In the genomic region with DNA sequence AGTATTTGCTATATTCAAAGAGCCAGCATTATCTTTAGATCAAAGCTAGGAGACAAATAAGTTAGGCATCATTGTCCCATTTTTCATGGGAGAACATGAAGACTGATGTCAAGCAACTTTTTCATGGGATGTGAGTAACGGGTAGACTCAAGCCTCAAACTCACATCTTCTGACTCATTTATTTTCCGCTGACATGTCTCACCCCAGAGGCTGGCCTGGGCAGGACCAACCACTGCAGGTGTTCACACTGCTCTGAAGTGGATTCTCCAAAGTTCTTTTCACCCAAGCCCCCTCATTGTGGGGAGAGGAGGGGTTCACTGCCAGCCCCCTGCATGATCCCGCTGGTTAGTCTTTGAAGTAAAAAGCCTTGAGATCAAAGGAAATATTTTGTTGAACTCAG, we compare ENCODE assay signal across 17 cellular contexts. TPM values are rescaled to one million over a fixed set of nuclear protein-coding genes. Genes with fewer than 3 reads are reported as not detected.
DNase-seq lines count a peak whose midpoint lies in the region; ATAC-seq and FAIRE-seq lines count a peak whose summit lies in the region.
"Had no signal": no experiment of that assay in that cellular context is flagged by ENCODE, and none has a peak within 500 bp of the region (broad histone marks: within the 10 kb centered on the region; RNA-seq: fewer than 3 reads in every experiment).

No MANE protein-coding gene starts in this region.

- no peaks in the 10 kb centered on the region for H3K4me1 ChIP-seq in small intestine (ENCODE audit: control insufficient read depth in 2 of 2, insufficient read depth in 1 of 2, low read depth in 1 of 2, low read length in 1 of 2)

- intact Hi-C loops in activated CD4-positive, alpha-beta memory T cell treated with anti-CD3 and anti-CD28 coated beads for 36 hours (cut with micrococcal nuclease): loop anchor here (5.0 kb wide), 1 partner anchor 555 kb away; no protein-coding TSS in a partner anchor

- H3K27ac ChIP-seq in SK-N-MC (0 out of 2 replicates have a peak overlapping the region, but pooled peaks have one; percentile 8), small intestine (ENCODE audit: low read depth in 1 of 2, low read length in 1 of 2) (no peak overlapping the region)
- H3K27ac ChIP-seq: psoas muscle, tibial artery had no signal

- POLR2A ChIA-PET in activated CD4-positive, alpha-beta memory T cell treated with anti-CD3 and anti-CD28 coated beads for 36 hours (lab: Charles Lee): no interaction called here
- POLR2A ChIA-PET in activated CD4-positive, alpha-beta memory T cell treated with anti-CD3 and anti-CD28 coated beads, Interleukin-2, amount 10 ng/mL, durations not matched to agents 7 days and 5 days (lab: Charles Lee): no interaction called here

- H3K4me3 Mint-ChIP-seq in activated CD4-positive, alpha-beta memory T cell treated with anti-CD3 and anti-CD28 coated beads for 36 hours: no peak overlapping the region
- H3K4me3 Mint-ChIP-seq in activated CD4-positive, alpha-beta memory T cell treated with anti-CD3 and anti-CD28 coated beads, Interleukin-2, amount 10 ng/mL, durations not matched to agents 7 days and 5 days: no peak overlapping the region
- H3K4me3 Mint-ChIP-seq: effector memory CD8-positive, alpha-beta T cell; GM23338; neural crest cell had no signal

- H3K4me1 Mint-ChIP-seq in activated CD4-positive, alpha-beta memory T cell treated with anti-CD3 and anti-CD28 coated beads for 36 hours (ENCODE audit: low read depth): peaks cover 2% of the 10 kb centered on the region
- H3K4me1 Mint-ChIP-seq in activated CD4-positive, alpha-beta memory T cell treated with anti-CD3 and anti-CD28 coated beads, Interleukin-2, amount 10 ng/mL, durations not matched to agents 7 days and 5 days: no peaks in the 10 kb centered on the region
- H3K4me1 Mint-ChIP-seq: GM23338, neural crest cell had no signal

- peaks cover 3% of the 10 kb centered on the region for H3K27me3 Mint-ChIP-seq in activated CD4-positive, alpha-beta memory T cell treated with anti-CD3 and anti-CD28 coated beads for 36 hours
- no peaks in the 10 kb centered on the region for H3K27me3 Mint-ChIP-seq in activated CD4-positive, alpha-beta memory T cell treated with anti-CD3 and anti-CD28 coated beads, Interleukin-2, amount 10 ng/mL, durations not matched to agents 7 days and 5 days
- H3K27me3 Mint-ChIP-seq: effector memory CD8-positive, alpha-beta T cell had no signal

- CTCF ChIA-PET in activated CD4-positive, alpha-beta memory T cell treated with anti-CD3 and anti-CD28 coated beads for 36 hours (lab: Charles Lee): no interaction called here
- CTCF ChIA-PET in activated CD4-positive, alpha-beta memory T cell treated with anti-CD3 and anti-CD28 coated beads, Interleukin-2, amount 10 ng/mL, durations not matched to agents 7 days and 5 days (lab: Charles Lee): interaction anchor here (0.6 kb wide), 1 partner anchor 10 kb away, joined by 3 read pairs; no protein-coding TSS in a partner anchor

- peak; percentile 22 for DNase-seq in activated CD4-positive, alpha-beta memory T cell treated with anti-CD3 and anti-CD28 coated beads for 36 hours
- no peak for DNase-seq in activated CD4-positive, alpha-beta memory T cell treated with anti-CD3 and anti-CD28 coated beads, Interleukin-2, amount 10 ng/mL, durations not matched to agents 7 days and 5 days
- DNase-seq in ELR (ENCODE audit: low read depth) (peak; percentile 90), SK-N-MC (ENCODE audit: low read depth, low spot score) (no peak), iris pigment epithelial cell (ENCODE audit: low read depth) (peak; percentile 79), small intestine (no peak)
- no peak for DNase-seq in activated CD4-positive, CD25-positive, alpha-beta regulatory T cell treated with anti-CD3 and anti-CD28 coated beads, Interleukin-2, amount 50 U/mL, for 72 hours
- DNase-seq: activated CD4-positive, alpha-beta T cell treated with anti-CD3 and anti-CD28 coated beads, Interleukin-2, amount 50 U/mL, for 4 hours; effector memory CD8-positive, alpha-beta T cell; foreskin melanocyte; psoas muscle; tibial artery had no signal

- no peaks in the 10 kb centered on the region for H3K36me3 ChIP-seq in SK-N-MC (ENCODE audit: insufficient read depth, low read length)
- no peaks in the 10 kb centered on the region for H3K36me3 ChIP-seq in small intestine (ENCODE audit: control insufficient read depth in 2 of 2, insufficient read depth in 2 of 2, low read length in 2 of 2)
- H3K36me3 ChIP-seq: tibial artery had no signal

- no peaks in the 10 kb centered on the region for H3K9me3 Mint-ChIP-seq in activated CD4-positive, alpha-beta memory T cell treated with anti-CD3 and anti-CD28 coated beads for 36 hours
- H3K9me3 Mint-ChIP-seq in activated CD4-positive, alpha-beta memory T cell treated with anti-CD3 and anti-CD28 coated beads, Interleukin-2, amount 10 ng/mL, durations not matched to agents 7 days and 5 days: peaks cover 2% of the 10 kb centered on the region
- H3K9me3 Mint-ChIP-seq: GM23338, neural crest cell had no signal

- no peak for ATAC-seq in GM21381 (IDR thresholded peaks at IDR 0.05; ENCODE audit: unreplicated experiment)
- ATAC-seq: effector memory CD8-positive, alpha-beta T cell; GM23338; psoas muscle had no signal

- H3K36me3 Mint-ChIP-seq in activated CD4-positive, alpha-beta memory T cell treated with anti-CD3 and anti-CD28 coated beads for 36 hours: no peaks in the 10 kb centered on the region
- no peaks in the 10 kb centered on the region for H3K36me3 Mint-ChIP-seq in activated CD4-positive, alpha-beta memory T cell treated with anti-CD3 and anti-CD28 coated beads, Interleukin-2, amount 10 ng/mL, durations not matched to agents 7 days and 5 days (ENCODE audit: low read depth)

- no peak for FAIRE-seq in small intestine (lab: Jason Lieb, UNC)
- FAIRE-seq: A204.1, TTC549 had no signal

- no peaks in the 10 kb centered on the region for H3K27me3 ChIP-seq in small intestine (ENCODE audit: control insufficient read depth in 2 of 2, insufficient read depth in 2 of 2, low read length in 2 of 2)
- H3K27me3 ChIP-seq: tibial artery had no signal

- H3K27ac Mint-ChIP-seq in activated CD4-positive, alpha-beta memory T cell treated with anti-CD3 and anti-CD28 coated beads for 36 hours: no peak overlapping the region
- no peak overlapping the region for H3K27ac Mint-ChIP-seq in activated CD4-positive, alpha-beta memory T cell treated with anti-CD3 and anti-CD28 coated beads, Interleukin-2, amount 10 ng/mL, durations not matched to agents 7 days and 5 days
- H3K27ac Mint-ChIP-seq: effector memory CD8-positive, alpha-beta T cell; GM23338 had no signal

- H3K9ac ChIP-seq in SK-N-MC (ENCODE audit: insufficient read length): no peak overlapping the region

- WGBS in small intestine, 3 donors: 73 to 89% (median 76%) methylated on average over 3 of the region's 3 CpGs

- H3K4me3 ChIP-seq in SK-N-MC: no peak overlapping the region
- H3K4me3 ChIP-seq in small intestine (ENCODE audit: low read depth in 1 of 2, low read length in 2 of 2): no peak overlapping the region
- H3K4me3 ChIP-seq: GM23338, psoas muscle, tibial artery had no signal

- H3K9me3 ChIP-seq in SK-N-MC (ENCODE audit: low read depth, low read length) (no peaks in the 10 kb centered on the region), small intestine (ENCODE audit: control insufficient read depth, low read depth) (no peaks in the 10 kb centered on the region)
- H3K9me3 ChIP-seq: psoas muscle, tibial artery had no signal

RNA-seq across cellular contexts. Expression of a gene that starts 34.9 kb away (rescaled TPM):
- under 1 TPM; 0.27 to 0.48 TPM for total RNA-seq in activated CD4-positive, alpha-beta memory T cell treated with anti-CD3 and anti-CD28 coated beads for 36 hours
- not detected for total RNA-seq in activated CD4-positive, alpha-beta memory T cell treated with anti-CD3 and anti-CD28 coated beads, Interleukin-2, amount 10 ng/mL, durations not matched to agents 7 days and 5 days
- polyA plus RNA-seq in small intestine: 1 to 10 TPM in 2 of 3 donors, under 1 TPM in 1; 0.67 to 9.5 (median 8.4) TPM

Comparison
In these comparisons a context has a peak if more than half of its experiments do, and no peak if none do; other contexts are left out.
1. DNase-seq: peak in activated CD4-positive, alpha-beta memory T cell treated with anti-CD3 and anti-CD28 coated beads for 36 hours (single experiment), ELR (single experiment) and iris pigment epithelial cell (single experiment); none in activated CD4-positive, alpha-beta memory T cell treated with anti-CD3 and anti-CD28 coated beads, Interleukin-2, amount 10 ng/mL, durations not matched to agents 7 days and 5 days (single experiment), SK-N-MC (single experiment), activated CD4-positive, CD25-positive, alpha-beta regulatory T cell treated with anti-CD3 and anti-CD28 coated beads, Interleukin-2, amount 50 U/mL, for 72 hours (single experiment) and small intestine (single experiment).